In the genomic region with DNA sequence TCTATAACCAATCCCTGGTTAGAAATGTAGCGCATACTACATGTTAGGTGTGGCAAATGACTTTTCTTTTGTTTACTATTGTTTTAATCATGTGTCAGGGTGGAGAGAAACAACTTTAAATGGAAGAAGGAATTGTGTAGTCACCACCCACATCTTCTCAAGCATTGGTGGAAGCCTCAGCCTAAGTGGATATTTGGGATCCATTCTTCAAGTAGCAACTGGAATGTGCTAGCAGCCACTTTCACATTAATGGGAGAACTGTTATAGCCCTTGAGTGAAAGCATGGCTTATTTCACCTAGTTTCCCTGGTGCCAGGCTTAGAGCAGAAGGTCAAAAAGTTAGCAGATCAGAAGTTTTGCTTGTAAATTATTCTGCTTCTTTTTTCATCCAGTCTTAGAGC, we compare ENCODE assay signal across 1 cellular context.
TF ChIP-seq lines count a peak whose summit lies in the region.

No MANE protein-coding gene starts in this region.

TF ChIP-seq in endothelial cell of umbilical vein, 7 proteins besides CTCF, POLR2A, EP300 and RAD21:
- TF ChIP-seq MYC (IDR thresholded peaks at IDR 0.05; ENCODE audit: low read depth, low read length) (no peak), FOS (IDR thresholded peaks at IDR 0.05; ENCODE audit: borderline replicate concordance, insufficient read depth, low read length) (no peak), JUN (IDR thresholded peaks at IDR 0.05; ENCODE audit: borderline replicate concordance, insufficient read depth, insufficient read length, low read depth) (no peak), GATA2 (IDR thresholded peaks at IDR 0.05; ENCODE audit: insufficient read depth, insufficient read length, low read depth, low read length) (no peak), POLR2AphosphoS5 (IDR thresholded peaks at IDR 0.05; ENCODE audit: insufficient read depth, low read depth, low read length) (no peak), EZH2 (IDR thresholded peaks at IDR 0.05; ENCODE audit: borderline replicate concordance, low read depth, low read length, severe bottlenecking) (no peak)
- TF ChIP-seq, protein P1, sequence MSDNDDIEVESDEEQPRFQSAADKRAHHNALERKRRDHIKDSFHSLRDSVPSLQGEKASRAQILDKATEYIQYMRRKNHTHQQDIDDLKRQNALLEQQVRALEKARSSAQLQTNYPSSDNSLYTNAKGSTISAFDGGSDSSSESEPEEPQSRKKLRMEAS (IDR thresholded peaks at IDR 0.05; ENCODE audit: insufficient read depth, insufficient read length) = no peak
